In the genomic region with DNA sequence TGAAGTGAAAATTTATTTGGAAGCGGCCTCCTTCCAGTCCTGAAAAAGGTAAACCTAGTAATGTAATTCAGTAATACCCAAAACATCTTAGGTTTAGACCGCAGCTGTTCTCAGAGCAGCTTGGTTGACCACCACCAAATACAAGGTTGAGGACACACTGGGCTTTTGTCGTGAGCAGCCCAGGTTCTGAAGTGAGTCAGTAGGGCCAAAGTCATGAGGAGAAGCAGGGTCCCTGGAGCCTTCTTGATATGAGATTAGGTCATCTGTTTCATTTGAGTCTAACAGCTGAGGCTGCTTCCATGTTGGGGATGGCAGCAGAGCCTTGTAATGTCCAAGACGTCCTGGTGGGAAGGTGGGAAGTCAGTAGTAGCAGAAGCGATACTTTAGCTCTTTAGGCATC, we compare ENCODE assay signal across 9 cellular contexts. TPM values are rescaled to one million over a fixed set of nuclear protein-coding genes. Genes with fewer than 3 reads are reported as not detected.
DNase-seq lines count a peak whose midpoint lies in the region; ATAC-seq, FAIRE-seq and TF ChIP-seq lines count a peak whose summit lies in the region.
"Had no signal": no experiment of that assay in that cellular context is flagged by ENCODE, and none has a peak within 500 bp of the region (broad histone marks: within the 10 kb centered on the region; RNA-seq: fewer than 3 reads in every experiment).

No MANE protein-coding gene starts in this region.

- H3K27me3 ChIP-seq in DND-41 (ENCODE audit: insufficient read depth, low read length, poor library complexity) (no peaks in the 10 kb centered on the region), OCI-LY1 (ENCODE audit: insufficient read depth, low read length) (no peaks in the 10 kb centered on the region), endocrine pancreas (ENCODE audit: control insufficient read depth, insufficient read depth, low read length) (no peaks in the 10 kb centered on the region), osteoblast (ENCODE audit: insufficient read depth, low read length) (no peaks in the 10 kb centered on the region)

- DNase-seq in DND-41 (no peak), osteoblast (ENCODE audit: insufficient read length, low spot score, missing footprints) (peak; percentile 79), NCI-H2171 treated with DMSO at 0.1 percent for 48 hours (lab: John Stamatoyannopoulos, UW) (no peak), H54 (ENCODE audit: insufficient read length, low spot score) (no peak)
- DNase-seq: stimulated activated CD4-positive, alpha-beta T cell treated with anti-CD3 and anti-CD28 coated beads, Interleukin-4, amount 100 ng/mL, for 4 hours had no signal

- H3K36me3 ChIP-seq in DND-41 (ENCODE audit: insufficient read depth, low read length) (peaks cover 62% of the 10 kb centered on the region), OCI-LY1 (ENCODE audit: insufficient read depth, low read length) (peaks cover 41% of the 10 kb centered on the region; the same call in 1 of the 2 replicates), endocrine pancreas (ENCODE audit: control insufficient read depth, insufficient read depth, low read length) (peaks cover 3% of the 10 kb centered on the region), osteoblast (ENCODE audit: insufficient read depth, low read length) (peaks cover 6% of the 10 kb centered on the region)

- H3K4me1 ChIP-seq in DND-41 (ENCODE audit: insufficient read depth, low read length): peaks cover 75% of the 10 kb centered on the region
- peaks cover 51% of the 10 kb centered on the region for H3K4me1 ChIP-seq in OCI-LY1 (ENCODE audit: insufficient read depth, low read length, severe bottlenecking)
- peaks cover 6% of the 10 kb centered on the region for H3K4me1 ChIP-seq in endocrine pancreas (ENCODE audit: control insufficient read depth, insufficient read depth, low read length)
- peaks cover 69% of the 10 kb centered on the region for H3K4me1 ChIP-seq in osteoblast (ENCODE audit: insufficient read depth, low read length)

- H4K20me1 ChIP-seq in DND-41 (ENCODE audit: insufficient read depth, low read length) (peaks cover 63% of the 10 kb centered on the region), OCI-LY1 (ENCODE audit: insufficient read depth, low read length) (no peaks in the 10 kb centered on the region), osteoblast (ENCODE audit: insufficient read depth, low read length) (peaks cover 66% of the 10 kb centered on the region)

- H2AFZ ChIP-seq in DND-41 (ENCODE audit: low read depth, low read length) (no peak overlapping the region), OCI-LY1 (ENCODE audit: low read length) (no peak overlapping the region), osteoblast (ENCODE audit: low read length) (no peak overlapping the region)

- no peak for FAIRE-seq in H54 (lab: Jason Lieb, UNC)

- H3K4me2 ChIP-seq in DND-41 (ENCODE audit: insufficient read depth, low read length): peak overlapping the region; percentile 97
- peak overlapping the region; percentile 90 for H3K4me2 ChIP-seq in OCI-LY1 (ENCODE audit: low read length)
- H3K4me2 ChIP-seq in osteoblast (ENCODE audit: insufficient read depth, low read length): peak overlapping the region; percentile 99

- no peaks in the 10 kb centered on the region for H3K9me2 ChIP-seq in OCI-LY1 (ENCODE audit: low read depth, low read length)

- no peak for TF ChIP-seq CTCF in DND-41 (IDR thresholded peaks at IDR 0.05; ENCODE audit: borderline replicate concordance, extremely low read depth, low read length, poor library complexity, severe bottlenecking)
- TF ChIP-seq CTCF in OCI-LY1 (IDR thresholded peaks at IDR 0.05; ENCODE audit: low read length): no peak
- no peak for TF ChIP-seq CTCF in osteoblast (IDR thresholded peaks at IDR 0.05; ENCODE audit: extremely low read depth, low read depth, low read length)

- H3K4me3 ChIP-seq in DND-41 (ENCODE audit: low read depth in 1 of 2, low read length in 2 of 2) (peak overlapping the region; percentile 42 to 94), OCI-LY1 (ENCODE audit: low read depth, low read length, poor library complexity, severe bottlenecking) (peak overlapping the region; percentile 69), endocrine pancreas (ENCODE audit: control insufficient read depth, insufficient read depth, low read length) (peak overlapping the region; percentile 92), osteoblast (ENCODE audit: insufficient read depth, low read length) (peak overlapping the region; percentile 91)

- no peaks in the 10 kb centered on the region for H3F3A ChIP-seq in OCI-LY1 (ENCODE audit: insufficient read depth, low read length)

- H3K27ac ChIP-seq in DND-41 (ENCODE audit: low read length) (peak overlapping the region; percentile 64), OCI-LY1 (ENCODE audit: low read depth, low read length, poor library complexity, severe bottlenecking) (no peak overlapping the region), osteoblast (ENCODE audit: low read depth, low read length) (peak overlapping the region; percentile 87)

- H3K9ac ChIP-seq in DND-41 (ENCODE audit: low read depth, low read length) (peak overlapping the region; percentile 81), OCI-LY1 (ENCODE audit: low read length) (peak overlapping the region; percentile 86), endocrine pancreas (ENCODE audit: control insufficient read depth, insufficient read depth, low read length) (peak overlapping the region; percentile 82)

- H3K79me2 ChIP-seq in DND-41 (ENCODE audit: insufficient read depth, low read length) (peaks cover 74% of the 10 kb centered on the region), OCI-LY1 (ENCODE audit: insufficient read depth, low read length) (peaks cover 54% of the 10 kb centered on the region), osteoblast (ENCODE audit: insufficient read depth, low read length) (peaks cover 71% of the 10 kb centered on the region)

- ATAC-seq in DND-41 (ENCODE audit: insufficient read depth, low read depth) (no peak), GM18498 (IDR thresholded peaks at IDR 0.05; ENCODE audit: unreplicated experiment) (no peak), HG03280 (IDR thresholded peaks at IDR 0.05; ENCODE audit: unreplicated experiment) (no peak)

- no peak for TF ChIP-seq POLR2A in H54 (IDR thresholded peaks at IDR 0.05; ENCODE audit: low read depth, low read length)

- H3K9me3 ChIP-seq in DND-41 (ENCODE audit: insufficient read depth, low read length, severe bottlenecking) (no peaks in the 10 kb centered on the region), OCI-LY1 (ENCODE audit: low read length) (no peaks in the 10 kb centered on the region), endocrine pancreas (ENCODE audit: control insufficient read depth, low read length) (no peaks in the 10 kb centered on the region), osteoblast (ENCODE audit: low read depth, low read length) (no peaks in the 10 kb centered on the region)

RNA-seq across cellular contexts. Expression of a gene that starts 2.2 kb away (rescaled TPM):
- total RNA-seq in osteoblast: 103 and 125 TPM in 2 replicates

RNA-seq across cellular contexts. Expression of a gene that starts 39.6 kb away (rescaled TPM):
- 41.0 and 50.3 TPM in 2 replicates for total RNA-seq in osteoblast
